Comparison of ENCODE assay signal across 6 cellular contexts in genomic region chr2:87566531-87566930, GRCh38.
DNase-seq lines count a peak whose midpoint lies in the region; ATAC-seq and TF ChIP-seq lines count a peak whose summit lies in the region.
"Not testable (repeated sequence)": the region's sequence is repeated elsewhere in the genome, so short reads cannot be mapped to it uniquely, and the experiment has no call there.

No MANE protein-coding gene starts in this region.

- not testable (repeated sequence) for TF ChIP-seq CTCF in IMR-90 (conservative IDR thresholded peaks at IDR 0.05; ENCODE audit: low read depth, low read length); fibroblast of pulmonary artery (IDR thresholded peaks at IDR 0.05; ENCODE audit: low read length, missing control alignments)

- CTCF ChIA-PET in IMR-90 (lab: Yijun Ruan, JAX): not testable (repeated sequence)

- H3K27ac ChIP-seq in IMR-90 (ENCODE audit: insufficient read depth, low read length): not testable (repeated sequence)

- in situ Hi-C loops in IMR-90 (cut with MboI; ENCODE audit: low sequenced_read_pairs): not testable (repeated sequence)

- H3K4ac ChIP-seq in IMR-90 (ENCODE audit: low read depth, low read length): not testable (repeated sequence)

- not testable (repeated sequence) for H3K79me1 ChIP-seq in IMR-90 (ENCODE audit: low read depth in 1 of 2, low read length in 2 of 2)

- not testable (repeated sequence) for BruUV-seq in IMR-90 (replicated peaks; lab: Mats Ljungman, UMichigan)

- H3K9me1 ChIP-seq in IMR-90 (ENCODE audit: insufficient read depth, low read length): not testable (repeated sequence)

- H3K27me3 Mint-ChIP-seq in activated naive CD4-positive, alpha-beta T cell treated with anti-CD3 and anti-CD28 coated beads, Interleukin-2, amount 50 U/mL, for 24 hours: not testable (repeated sequence)

- not testable (repeated sequence) for H3K4me3 Mint-ChIP-seq in activated naive CD4-positive, alpha-beta T cell treated with anti-CD3 and anti-CD28 coated beads, Interleukin-2, amount 50 U/mL, for 24 hours

- H2BK15ac ChIP-seq in IMR-90 (ENCODE audit: low read depth, low read length): not testable (repeated sequence)

- not testable (repeated sequence) for H3K27me3 ChIP-seq in IMR-90 (ENCODE audit: control insufficient read depth, insufficient read depth, low read length)

- H4K91ac ChIP-seq in IMR-90 (ENCODE audit: insufficient read depth, low read depth, low read length): not testable (repeated sequence)

- not testable (repeated sequence) for H4K8ac ChIP-seq in IMR-90 (ENCODE audit: low read depth in 2 of 2, low read length in 2 of 2)

- not testable (repeated sequence) for H3K9ac ChIP-seq in IMR-90 (ENCODE audit: low read depth, low read length)

- not testable (repeated sequence) for H3K23ac ChIP-seq in IMR-90 (ENCODE audit: low read depth, low read length)

- not testable (repeated sequence) for H3K9me3 ChIP-seq in IMR-90 (ENCODE audit: control insufficient read depth, insufficient read depth, low read length)

- not testable (repeated sequence) for H2BK120ac ChIP-seq in IMR-90 (ENCODE audit: low read depth, low read length)

- peak; percentile 41; the same call in 1 of the 2 replicates for ATAC-seq in IMR-90 (ENCODE audit: low read depth)

- not testable (repeated sequence) for TF ChIP-seq POLR2A in IMR-90 (IDR thresholded peaks at IDR 0.05; ENCODE audit: low read depth, low read length)

- H3K18ac ChIP-seq in IMR-90 (ENCODE audit: low read depth, low read length): not testable (repeated sequence)

- H3K36me3 Mint-ChIP-seq in activated naive CD4-positive, alpha-beta T cell treated with anti-CD3 and anti-CD28 coated beads, Interleukin-2, amount 50 U/mL, for 24 hours: not testable (repeated sequence)

- dilution Hi-C loops in IMR-90 (cut with HindIII; ENCODE audit: low sequenced_read_pairs, unreplicated experiment): not testable (repeated sequence)

- not testable (repeated sequence) for H3K4me3 ChIP-seq in IMR-90 (ENCODE audit: insufficient read depth, low read depth, low read length); fibroblast of pulmonary artery (replicated peaks; ENCODE audit: low read depth, low read length)

- not testable (repeated sequence) for H2BK20ac ChIP-seq in IMR-90 (ENCODE audit: low read depth, low read length)

- not testable (repeated sequence) for H2BK5ac ChIP-seq in IMR-90 (ENCODE audit: low read depth, low read length, poor library complexity, severe bottlenecking)

- POLR2A ChIA-PET in IMR-90 (lab: Charles Lee; ENCODE audit: unreplicated experiment): not testable (repeated sequence)

- DNase-seq in EL: peak; percentile 24
- peak; percentile 69 for DNase-seq in IMR-90
- peak; percentile 9 for DNase-seq in astrocyte of the hippocampus (ENCODE audit: low read depth, low spot score)
- DNase-seq in fibroblast of pulmonary artery (ENCODE audit: low read depth): peak; percentile 3
- DNase-seq in iris pigment epithelial cell (ENCODE audit: low read depth): peak; percentile 3

- H3K4me2 ChIP-seq in IMR-90 (ENCODE audit: low read depth, low read length): not testable (repeated sequence)

- not testable (repeated sequence) for H3K9me3 Mint-ChIP-seq in activated naive CD4-positive, alpha-beta T cell treated with anti-CD3 and anti-CD28 coated beads, Interleukin-2, amount 50 U/mL, for 24 hours

- H3K56ac ChIP-seq in IMR-90 (ENCODE audit: extremely low read depth, insufficient read depth, low read length): not testable (repeated sequence)

- H3K4me1 ChIP-seq in IMR-90 (ENCODE audit: control insufficient read depth, insufficient read depth, low read length): not testable (repeated sequence)

- not testable (repeated sequence) for H2AFZ ChIP-seq in IMR-90 (replicated peaks; ENCODE audit: low read length, poor library complexity)

- no CpG with 5 or more reads among the region's 3 CpGs for WGBS in IMR-90 (ENCODE audit: extremely low coverage in 2 of 2, insufficient read length in 1 of 2), 2 experiments

- peaks cover 31% of the 10 kb centered on the region for H3K4me1 Mint-ChIP-seq in activated naive CD4-positive, alpha-beta T cell treated with anti-CD3 and anti-CD28 coated beads, Interleukin-2, amount 50 U/mL, for 24 hours

- intact Hi-C loops in IMR-90 (cut with micrococcal nuclease): not testable (repeated sequence)

- H2AK5ac ChIP-seq in IMR-90 (ENCODE audit: low read depth, low read length): not testable (repeated sequence)

- not testable (repeated sequence) for H4K5ac ChIP-seq in IMR-90 (ENCODE audit: low read depth, low read length)

- H3K27ac Mint-ChIP-seq in activated naive CD4-positive, alpha-beta T cell treated with anti-CD3 and anti-CD28 coated beads, Interleukin-2, amount 50 U/mL, for 24 hours: peak overlapping the region; percentile 30

- not testable (repeated sequence) for TF ChIP-seq RAD21 in IMR-90 (IDR thresholded peaks at IDR 0.05; ENCODE audit: low read length)

- not testable (repeated sequence) for H2AK9ac ChIP-seq in IMR-90 (replicated peaks; ENCODE audit: low read depth, low read length, poor library complexity)

- not testable (repeated sequence) for H3K14ac ChIP-seq in IMR-90 (replicated peaks; ENCODE audit: low read depth, low read length)

- not testable (repeated sequence) for H3K36me3 ChIP-seq in IMR-90 (ENCODE audit: control insufficient read depth, insufficient read depth, low read length)

- H4K20me1 ChIP-seq in IMR-90 (ENCODE audit: insufficient read depth, low read length): not testable (repeated sequence)

Comparison
In these comparisons a context has a peak if more than half of its experiments do, and no peak if none do; other contexts are left out.
1. DNase-seq: peak in every context shown above with its lines; median percentile 69 in IMR-90; 24 in EL; 9 in astrocyte of the hippocampus; 3 in fibroblast of pulmonary artery; 3 in iris pigment epithelial cell.